18 cellular contexts compared by ENCODE assay signal in genomic region chr5:39503148-39503547, GRCh38.
DNase-seq lines count a peak whose midpoint lies in the region; ATAC-seq and TF ChIP-seq lines count a peak whose summit lies in the region.
"Had no signal": no experiment of that assay in that cellular context is flagged by ENCODE, and none has a peak within 500 bp of the region (broad histone marks: within the 10 kb centered on the region; RNA-seq: fewer than 3 reads in every experiment).

No MANE protein-coding gene starts in this region.

- peaks cover 66% of the 10 kb centered on the region for H3K4me1 Mint-ChIP-seq in HFFc6 (ENCODE audit: low read depth)
- H3K4me1 Mint-ChIP-seq: CD4-positive, CD25-positive, alpha-beta regulatory T cell had no signal

- H3K9ac ChIP-seq in skeletal muscle tissue (ENCODE audit: low read depth in 1 of 3, low read length in 3 of 3): no peak overlapping the region

- no peak overlapping the region for H3K4me3 Mint-ChIP-seq in HFFc6
- H3K4me3 Mint-ChIP-seq: activated CD4-positive, alpha-beta memory T cell treated with anti-CD3 and anti-CD28 coated beads for 36 hours; CD4-positive, CD25-positive, alpha-beta regulatory T cell; T-helper 2 cell treated with Interferon-gamma antibody and Interleukin-4, amounts not matched to agents 5 μg/mL and 100 μg/mL, for 36 hours had no signal

- peak overlapping the region; percentile 53 for H3K27ac ChIP-seq in right cardiac atrium (ENCODE audit: low read length)
- peak overlapping the region; percentile 79 for H3K27ac ChIP-seq in skeletal muscle tissue (ENCODE audit: low read depth, low read length)
- H3K27ac ChIP-seq: PC-9 had no signal

- H3K4me1 ChIP-seq in right cardiac atrium (ENCODE audit: control insufficient read depth, insufficient read depth, low read length): peaks cover 7% of the 10 kb centered on the region
- peaks cover 11 to 30% (median 13%) of the 10 kb centered on the region in 3 donors for H3K4me1 ChIP-seq in skeletal muscle tissue (ENCODE audit: control insufficient read depth in 3 of 3, insufficient read depth in 3 of 3, low read length in 3 of 3)

- intact Hi-C loops in right cardiac atrium (cut with DNase I): no loop called here

- ATAC-seq in right cardiac atrium (peak; percentile 73), GM18517 (IDR thresholded peaks at IDR 0.05; ENCODE audit: unreplicated experiment) (no peak)

- POLR2A ChIA-PET in HEK293T (lab: Yijun Ruan, JAX): interaction anchor here (1.3 kb wide), 1 partner anchor 78 kb away, joined by 4 read pairs; the partner anchor contains the start of gene DAB2

- H3K9me3 ChIP-seq in right cardiac atrium (ENCODE audit: control insufficient read depth, low read length) (peaks cover 7% of the 10 kb centered on the region), skeletal muscle tissue (ENCODE audit: control insufficient read depth in 3 of 3, low read length in 3 of 3) (no peaks in the 10 kb centered on the region)
- H3K9me3 ChIP-seq: MG63 had no signal

- no peak for TF ChIP-seq CTCF in HFFc6 (IDR thresholded peaks at IDR 0.05)
- no peak for TF ChIP-seq CTCF in cardiac fibroblast (IDR thresholded peaks at IDR 0.05; ENCODE audit: low read depth, low read length)

- H3K27me3 ChIP-seq in right cardiac atrium (ENCODE audit: control insufficient read depth, insufficient read depth) (no peaks in the 10 kb centered on the region), skeletal muscle tissue (ENCODE audit: control insufficient read depth in 3 of 3, insufficient read depth in 3 of 3, low read length in 3 of 3) (no peaks in the 10 kb centered on the region)
- H3K27me3 ChIP-seq: MG63 had no signal

- no peaks in the 10 kb centered on the region for H3K9me3 Mint-ChIP-seq in HFFc6
- H3K9me3 Mint-ChIP-seq: activated CD4-positive, alpha-beta memory T cell treated with anti-CD3 and anti-CD28 coated beads for 36 hours; T-helper 2 cell treated with Interferon-gamma antibody and Interleukin-4, amounts not matched to agents 5 μg/mL and 100 μg/mL, for 36 hours had no signal

- CTCF ChIA-PET in HEK293T (lab: Yijun Ruan, JAX): no interaction called here

- H3K27me3 Mint-ChIP-seq in HFFc6 (ENCODE audit: insufficient read depth): peaks cover 6% of the 10 kb centered on the region; the same call in 1 of the 2 replicates

- H3K4me3 ChIP-seq in cardiac fibroblast (replicated peaks in 1 of 2; ENCODE audit: low read depth in 2 of 2, low read length in 2 of 2) (no peak overlapping the region), right cardiac atrium (ENCODE audit: low read length) (no peak overlapping the region), skeletal muscle tissue (ENCODE audit: low read length in 3 of 3) (no peak overlapping the region)
- H3K4me3 ChIP-seq: MG63, PC-9 had no signal

- WGBS in right cardiac atrium: 54% methylated on average over 1 of the region's 1 CpG

- 0 out of 2 replicates have a peak overlapping the region, but pooled peaks have one; percentile 93 for H3K27ac Mint-ChIP-seq in HFFc6
- H3K27ac Mint-ChIP-seq: activated CD4-positive, alpha-beta memory T cell treated with anti-CD3 and anti-CD28 coated beads for 36 hours; T-helper 2 cell treated with Interferon-gamma antibody and Interleukin-4, amounts not matched to agents 5 μg/mL and 100 μg/mL, for 36 hours had no signal

- no peak for DNase-seq in HFFc6
- peak; percentile 81 to 86 for DNase-seq in cardiac fibroblast (ENCODE audit: low read depth in 2 of 2)
- DNase-seq in right cardiac atrium: peak in 1 of 3 donors; percentile 51
- no peak for DNase-seq in HEK293T (ENCODE audit: extremely low spot score)
- no peak for DNase-seq in T1000 (lab: John Stamatoyannopoulos, UW)
- no peak for DNase-seq in NCI-H2081 (lab: John Stamatoyannopoulos, UW)
- DNase-seq: activated CD4-positive, alpha-beta memory T cell treated with anti-CD3 and anti-CD28 coated beads for 36 hours; activated gamma-delta T cell; CD4-positive, CD25-positive, alpha-beta regulatory T cell; H7; MG63; midbrain; NCI-H2227 treated with DMSO at 0.1 percent for 48 hours; PC-9; stimulated activated naive CD4-positive, alpha-beta T cell treated with Interleukin-2 at 50 U/mL for 16 hours had no signal

- H3K36me3 ChIP-seq in skeletal muscle tissue (ENCODE audit: control insufficient read depth in 3 of 3, insufficient read depth in 3 of 3, low read length in 3 of 3): no peaks in the 10 kb centered on the region
- H3K36me3 ChIP-seq: MG63 had no signal

- no peaks in the 10 kb centered on the region for H3K36me3 Mint-ChIP-seq in HFFc6 (ENCODE audit: low read depth)
- H3K36me3 Mint-ChIP-seq: activated CD4-positive, alpha-beta memory T cell treated with anti-CD3 and anti-CD28 coated beads for 36 hours; CD4-positive, CD25-positive, alpha-beta regulatory T cell had no signal

TF ChIP-seq in HEK293T, 16 proteins besides CTCF, POLR2A, EP300 and RAD21:
- no peak for TF ChIP-seq ELF4 (IDR thresholded peaks at IDR 0.05)
TF ChIP-seq in HEK293T: peak in this region for 0.

Comparison
In these comparisons a context has a peak if more than half of its experiments do, and no peak if none do; other contexts are left out.
1. DNase-seq: peak in cardiac fibroblast (2 of 2); none in HFFc6 (single experiment), HEK293T (single experiment), T1000 (single experiment) and NCI-H2081 (0 of 2).